Comparison of ENCODE assay signal across 9 cellular contexts in the genomic region with DNA sequence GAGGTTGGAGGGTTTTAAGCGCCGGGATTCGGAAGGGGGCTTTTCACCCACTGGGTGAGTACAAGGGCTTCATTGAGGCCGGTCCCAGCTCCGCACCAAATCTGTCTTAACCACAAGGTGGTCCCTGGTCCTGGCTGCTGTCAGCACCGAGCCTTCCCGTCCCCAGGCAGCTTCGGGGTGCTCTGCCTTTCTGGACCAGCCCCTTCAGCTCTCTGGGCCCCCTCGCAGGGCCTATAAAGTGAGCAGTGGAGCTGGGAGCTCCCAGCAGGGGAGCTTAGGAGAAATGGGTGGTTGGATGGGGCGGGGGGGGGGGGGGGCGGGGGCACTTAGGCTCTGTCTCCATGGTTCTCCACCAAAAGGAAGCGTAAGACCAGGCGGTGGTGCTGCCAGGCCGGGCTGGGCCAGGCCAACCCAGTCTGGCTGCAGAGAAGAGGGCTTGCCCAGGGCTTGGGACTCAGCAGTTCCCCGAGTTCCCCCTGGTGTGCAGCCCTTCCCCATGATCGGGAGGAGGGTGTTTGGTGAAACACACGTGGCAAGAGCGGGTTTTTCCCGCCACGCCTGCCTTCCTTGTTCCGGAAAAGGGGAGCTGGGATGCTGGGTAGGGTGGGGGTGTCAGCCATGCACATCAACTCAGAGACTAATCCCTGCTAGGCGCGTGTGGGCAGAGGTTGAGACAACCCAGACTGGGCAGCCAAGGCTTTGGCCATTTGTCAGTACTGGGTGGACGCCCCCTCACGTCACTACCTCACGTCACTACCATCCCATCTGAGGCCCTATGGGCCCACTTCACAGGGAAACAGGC. TPM values are rescaled to one million over a fixed set of nuclear protein-coding genes. Genes with fewer than 3 reads are reported as not detected.
DNase-seq lines count a peak whose midpoint lies in the region; ATAC-seq and TF ChIP-seq lines count a peak whose summit lies in the region.
"Had no signal": no experiment of that assay in that cellular context is flagged by ENCODE, and none has a peak within 500 bp of the region (broad histone marks: within the 10 kb centered on the region; RNA-seq: fewer than 3 reads in every experiment).

No MANE protein-coding gene starts in this region.

- no peak overlapping the region for H3K4me2 ChIP-seq in OCI-LY7 (ENCODE audit: low read length)

- peak overlapping the region; percentile 67 for H3K27ac Mint-ChIP-seq in activated CD8-positive, alpha-beta T cell treated with anti-CD3 and anti-CD28 coated beads for 36 hours
- H3K27ac Mint-ChIP-seq in activated CD8-positive, alpha-beta T cell treated with anti-CD3 and anti-CD28 coated beads, Interleukin-2, amount 10 ng/mL, durations not matched to agents 7 days and 5 days, result no peak overlapping the region
- no peak overlapping the region for H3K27ac Mint-ChIP-seq in MCF 10A (ENCODE audit: low read depth, unreplicated experiment)

- no peaks in the 10 kb centered on the region for H3K9me3 Mint-ChIP-seq in activated CD8-positive, alpha-beta T cell treated with anti-CD3 and anti-CD28 coated beads for 36 hours
- H3K9me3 Mint-ChIP-seq in activated CD8-positive, alpha-beta T cell treated with anti-CD3 and anti-CD28 coated beads, Interleukin-2, amount 10 ng/mL, durations not matched to agents 7 days and 5 days (ENCODE audit: insufficient read depth), result no peaks in the 10 kb centered on the region
- no peaks in the 10 kb centered on the region for H3K9me3 Mint-ChIP-seq in MCF 10A (ENCODE audit: unreplicated experiment)

- no peaks in the 10 kb centered on the region for H3K79me2 ChIP-seq in OCI-LY7 (ENCODE audit: insufficient read depth, low read depth, low read length)

- WGBS in transverse colon (ENCODE audit: low coverage in 1 of 2), 2 donors, result 13 to 29% methylated on average over 3 to 22 of the region's 26 CpGs

- ATAC-seq in activated CD8-positive, alpha-beta T cell treated with anti-CD3 and anti-CD28 coated beads for 36 hours, result peak; percentile 49
- ATAC-seq in activated CD8-positive, alpha-beta T cell treated with anti-CD3 and anti-CD28 coated beads, Interleukin-2, amount 10 ng/mL, durations not matched to agents 7 days and 5 days, result no peak
- ATAC-seq in lower lobe of right lung (no peak), left lung (no peak)

- peaks cover 31% of the 10 kb centered on the region for H3K27me3 Mint-ChIP-seq in activated CD8-positive, alpha-beta T cell treated with anti-CD3 and anti-CD28 coated beads for 36 hours
- peaks cover 36% of the 10 kb centered on the region for H3K27me3 Mint-ChIP-seq in activated CD8-positive, alpha-beta T cell treated with anti-CD3 and anti-CD28 coated beads, Interleukin-2, amount 10 ng/mL, durations not matched to agents 7 days and 5 days (ENCODE audit: low read depth)
- peaks cover 25% of the 10 kb centered on the region for H3K27me3 Mint-ChIP-seq in MCF 10A (ENCODE audit: insufficient read depth, unreplicated experiment)

- no peaks in the 10 kb centered on the region for H3K36me3 Mint-ChIP-seq in activated CD8-positive, alpha-beta T cell treated with anti-CD3 and anti-CD28 coated beads for 36 hours (ENCODE audit: low read depth)
- H3K36me3 Mint-ChIP-seq in activated CD8-positive, alpha-beta T cell treated with anti-CD3 and anti-CD28 coated beads, Interleukin-2, amount 10 ng/mL, durations not matched to agents 7 days and 5 days (ENCODE audit: low read depth), result no peaks in the 10 kb centered on the region
- no peaks in the 10 kb centered on the region for H3K36me3 Mint-ChIP-seq in MCF 10A (ENCODE audit: insufficient read depth, unreplicated experiment)

- H3K9me2 ChIP-seq in OCI-LY7 (ENCODE audit: insufficient read depth, low read length), result no peaks in the 10 kb centered on the region

- peak overlapping the region; percentile 56 for H3K4me3 Mint-ChIP-seq in activated CD8-positive, alpha-beta T cell treated with anti-CD3 and anti-CD28 coated beads for 36 hours
- no peak overlapping the region for H3K4me3 Mint-ChIP-seq in activated CD8-positive, alpha-beta T cell treated with anti-CD3 and anti-CD28 coated beads, Interleukin-2, amount 10 ng/mL, durations not matched to agents 7 days and 5 days
- H3K4me3 Mint-ChIP-seq in MCF 10A (ENCODE audit: unreplicated experiment), result peak overlapping the region; percentile 52

- H3K4me1 Mint-ChIP-seq in activated CD8-positive, alpha-beta T cell treated with anti-CD3 and anti-CD28 coated beads for 36 hours (ENCODE audit: low read depth), result peaks cover 5% of the 10 kb centered on the region
- H3K4me1 Mint-ChIP-seq in activated CD8-positive, alpha-beta T cell treated with anti-CD3 and anti-CD28 coated beads, Interleukin-2, amount 10 ng/mL, durations not matched to agents 7 days and 5 days (ENCODE audit: low read depth), result peaks cover 9% of the 10 kb centered on the region
- no peaks in the 10 kb centered on the region for H3K4me1 Mint-ChIP-seq in MCF 10A (ENCODE audit: insufficient read depth, unreplicated experiment)

- H3K4me3 ChIP-seq in lower lobe of right lung (peak overlapping the region; percentile 45), transverse colon (peak overlapping the region in 3 of 4 donors; percentile 19 to 42 (median 29)), OCI-LY7 (ENCODE audit: low read depth, low read length, poor library complexity, severe bottlenecking) (no peak overlapping the region), left lung (peak overlapping the region in 1 of 2 donors; percentile 23)
- no peak overlapping the region for H3K4me3 ChIP-seq in effector memory CD4-positive, alpha-beta T cell (ENCODE audit: insufficient read depth, low read depth, low read length, poor library complexity, severe bottlenecking)

- BruUV-seq in MCF 10A (replicated peaks; lab: Mats Ljungman, UMichigan), result no TSS peak
- no TSS peak for BruUV-seq in OCI-LY7 (replicated peaks; lab: Mats Ljungman, UMichigan)

- no peaks in the 10 kb centered on the region for H3K36me3 ChIP-seq in lower lobe of right lung
- H3K36me3 ChIP-seq in transverse colon, result no peaks in the 10 kb centered on the region
- no peaks in the 10 kb centered on the region for H3K36me3 ChIP-seq in effector memory CD4-positive, alpha-beta T cell (ENCODE audit: control insufficient read depth, insufficient read depth, low read length)
- H3K36me3 ChIP-seq in OCI-LY7 (ENCODE audit: insufficient read depth, low read length), result no peaks in the 10 kb centered on the region
- no peaks in the 10 kb centered on the region for H3K36me3 ChIP-seq in left lung

- in situ Hi-C loops in transverse colon (cut with MboI; ENCODE audit: low pct_ligation_motif_present in 1 of 4, low pct_unique_long_range_greater_than_20kb in 1 of 4, low sequenced_read_pairs in 3 of 4), result no loop called here

- H3K4me1 ChIP-seq in lower lobe of right lung (peaks cover 28% of the 10 kb centered on the region), transverse colon (peaks cover 5 to 30% (median 18%) of the 10 kb centered on the region in 4 donors), OCI-LY7 (ENCODE audit: insufficient read depth, low read length, poor library complexity, severe bottlenecking) (no peaks in the 10 kb centered on the region), left lung (peaks cover 8 to 19% of the 10 kb centered on the region in 2 donors)
- H3K4me1 ChIP-seq in effector memory CD4-positive, alpha-beta T cell (ENCODE audit: control insufficient read depth, insufficient read depth, low read length, poor library complexity, severe bottlenecking), result peaks cover 5% of the 10 kb centered on the region

- peak; percentile 13 for DNase-seq in activated CD8-positive, alpha-beta T cell treated with anti-CD3 and anti-CD28 coated beads for 36 hours
- no peak for DNase-seq in activated CD8-positive, alpha-beta T cell treated with anti-CD3 and anti-CD28 coated beads, Interleukin-2, amount 10 ng/mL, durations not matched to agents 7 days and 5 days
- DNase-seq in MCF 10A (ENCODE audit: unreplicated experiment) (no peak), lower lobe of right lung (no peak), transverse colon (peak; percentile 11), OCI-LY7 (ENCODE audit: low spot score) (no peak), left lung (no peak)
- DNase-seq in effector memory CD4-positive, alpha-beta T cell, result no peak

- TF ChIP-seq POLR2A in transverse colon (IDR thresholded peaks at IDR 0.05), result no peak

- CTCF ChIA-PET in activated CD8-positive, alpha-beta T cell treated with anti-CD3 and anti-CD28 coated beads for 36 hours (lab: Charles Lee), result interaction anchor here (1.0 to 3.6 kb wide), 4 partner anchors 16 to 559 kb away, joined by 3 to 17 read pairs (median 9); no protein-coding TSS in a partner anchor
- CTCF ChIA-PET in activated CD8-positive, alpha-beta T cell treated with anti-CD3 and anti-CD28 coated beads, Interleukin-2, amount 10 ng/mL, durations not matched to agents 7 days and 5 days (lab: Charles Lee), result interaction anchor here (1.0 kb wide), 1 partner anchor 39 kb away, joined by 3 read pairs; no protein-coding TSS in a partner anchor
- CTCF ChIA-PET in MCF 10A (lab: Yijun Ruan, JAX), result interaction anchor here (0.6 to 1.2 kb wide), 2 partner anchors 22 to 39 kb away, joined by 3 to 4 read pairs; no protein-coding TSS in a partner anchor
- CTCF ChIA-PET in OCI-LY7 (lab: Charles Lee; ENCODE audit: unreplicated experiment), result no interaction called here

- H3K27ac ChIP-seq in lower lobe of right lung (peak overlapping the region; percentile 65), transverse colon (peak overlapping the region in 3 of 4 donors; percentile 21 to 52 (median 43)), OCI-LY7 (ENCODE audit: low read depth, low read length, poor library complexity, severe bottlenecking) (no peak overlapping the region), left lung (no peak overlapping the region)
- no peak overlapping the region for H3K27ac ChIP-seq in effector memory CD4-positive, alpha-beta T cell (ENCODE audit: insufficient read depth, low read length, poor library complexity, severe bottlenecking)

- no peak for TF ChIP-seq CTCF in activated CD8-positive, alpha-beta T cell treated with anti-CD3 and anti-CD28 coated beads for 36 hours (IDR thresholded peaks at IDR 0.05)
- TF ChIP-seq CTCF in MCF 10A (IDR thresholded peaks at IDR 0.05; ENCODE audit: unreplicated experiment), result no peak
- TF ChIP-seq CTCF in lower lobe of right lung (IDR thresholded peaks at IDR 0.05), result no peak
- TF ChIP-seq CTCF in transverse colon (IDR thresholded peaks at IDR 0.05), result no peak
- TF ChIP-seq CTCF in OCI-LY7 (conservative IDR thresholded peaks at IDR 0.05; ENCODE audit: low read length), result no peak
- no peak for TF ChIP-seq CTCF in left lung (IDR thresholded peaks at IDR 0.05)

- intact Hi-C loops in activated CD8-positive, alpha-beta T cell treated with anti-CD3 and anti-CD28 coated beads for 36 hours (cut with micrococcal nuclease), result no loop called here
- intact Hi-C loops in MCF 10A (cut with micrococcal nuclease), result no loop called here
- intact Hi-C loops in lower lobe of right lung (cut with DNase I), result no loop called here
- intact Hi-C loops in transverse colon (cut with DNase I; ENCODE audit: low total_unique reads), result no loop called here
- intact Hi-C loops in OCI-LY7 (cut with micrococcal nuclease; ENCODE audit: unreplicated experiment), result no loop called here
- intact Hi-C loops in left lung (cut with DNase I), result no loop called here

- POLR2A ChIA-PET in activated CD8-positive, alpha-beta T cell treated with anti-CD3 and anti-CD28 coated beads for 36 hours (lab: Charles Lee), result interaction anchor here (0.9 to 2.0 kb wide), 6 partner anchors 14 to 132 kb away, joined by 3 to 6 read pairs (median 4); no protein-coding TSS in a partner anchor
- POLR2A ChIA-PET in activated CD8-positive, alpha-beta T cell treated with anti-CD3 and anti-CD28 coated beads, Interleukin-2, amount 10 ng/mL, durations not matched to agents 7 days and 5 days (lab: Charles Lee), result interaction anchor here (0.6 kb wide), 1 partner anchor 73 kb away, joined by 3 read pairs; no protein-coding TSS in a partner anchor
- POLR2A ChIA-PET in MCF 10A (lab: Yijun Ruan, JAX) (interaction anchor here (0.7 kb wide), 1 partner anchor 24 kb away, joined by 3 read pairs; no protein-coding TSS in a partner anchor), OCI-LY7 (lab: Charles Lee) (interaction anchor here (0.6 kb wide), 2 partner anchors 88 to 96 kb away, joined by 3 to 5 read pairs; no protein-coding TSS in a partner anchor)

- H3K9me3 ChIP-seq in lower lobe of right lung, result no peaks in the 10 kb centered on the region
- H3K9me3 ChIP-seq in transverse colon, result no peaks in the 10 kb centered on the region
- no peaks in the 10 kb centered on the region for H3K9me3 ChIP-seq in effector memory CD4-positive, alpha-beta T cell (ENCODE audit: control insufficient read depth, low read length)
- H3K9me3 ChIP-seq in OCI-LY7 (ENCODE audit: low read length), result no peaks in the 10 kb centered on the region
- H3K9me3 ChIP-seq in left lung, result no peaks in the 10 kb centered on the region

- H4K20me1 ChIP-seq in OCI-LY7 (ENCODE audit: insufficient read depth, low read length), result no peaks in the 10 kb centered on the region

- no peak overlapping the region for H2AFZ ChIP-seq in OCI-LY7 (ENCODE audit: low read length)

- H3K27me3 ChIP-seq in lower lobe of right lung (ENCODE audit: low read depth), result peaks cover 30% of the 10 kb centered on the region
- peaks cover 48% of the 10 kb centered on the region for H3K27me3 ChIP-seq in transverse colon
- H3K27me3 ChIP-seq in effector memory CD4-positive, alpha-beta T cell (replicated peaks; ENCODE audit: control insufficient read depth, insufficient read depth, low read length, poor library complexity, severe bottlenecking), result peaks cover 19% of the 10 kb centered on the region
- peaks cover 4 to 75% of the 10 kb centered on the region in 2 donors for H3K27me3 ChIP-seq in left lung

- no peak for TF ChIP-seq EP300 in transverse colon (IDR thresholded peaks at IDR 0.05; ENCODE audit: low read depth)

RNA-seq across cellular contexts. Expression of a gene that starts 32.7 kb away (rescaled TPM):
- 1 to 10 TPM in 1 of 2 experiments, under 1 TPM in 1; 0.85 to 1.2 TPM for total RNA-seq in activated CD8-positive, alpha-beta T cell treated with anti-CD3 and anti-CD28 coated beads for 36 hours
- total RNA-seq in activated CD8-positive, alpha-beta T cell treated with anti-CD3 and anti-CD28 coated beads, Interleukin-2, amount 10 ng/mL, durations not matched to agents 7 days and 5 days, result under 1 TPM in 1 of 2 experiments, not detected in 1; 0.21 TPM
- total RNA-seq in MCF 10A (2022) (not detected in 2 replicates), lower lobe of right lung (2.5 TPM), transverse colon (under 1 TPM in 1 of 4 donors, not detected in 3; 0.41 TPM), OCI-LY7 (2022) (not detected in 2 replicates), left lung (1 to 10 TPM; 1.7 to 5.6 TPM)
- not detected in 2 replicates for total RNA-seq in OCI-LY7 (2014; rRNA removed; shearing (Covaris generic))
- total RNA-seq: myocyte had no signal

RNA-seq across cellular contexts. Expression of a gene that starts 54.7 kb away (rescaled TPM):
- under 1 TPM; 0.20 to 0.56 TPM for total RNA-seq in activated CD8-positive, alpha-beta T cell treated with anti-CD3 and anti-CD28 coated beads for 36 hours
- not detected for total RNA-seq in activated CD8-positive, alpha-beta T cell treated with anti-CD3 and anti-CD28 coated beads, Interleukin-2, amount 10 ng/mL, durations not matched to agents 7 days and 5 days
- total RNA-seq in MCF 10A (2022), result 74.0 and 96.6 TPM in 2 replicates
- total RNA-seq in lower lobe of right lung, result 3.9 TPM
- total RNA-seq in transverse colon, result 10 to 100 TPM in 1 of 4 donors, 1 to 10 TPM in 1, under 1 TPM in 2; 0.75 to 11.0 (median 2.2) TPM
- not detected in 2 replicates for total RNA-seq in OCI-LY7 (2014; rRNA removed; shearing (Covaris generic))
- not detected in 2 replicates for total RNA-seq in OCI-LY7 (2022)
- total RNA-seq in left lung, result 1 to 10 TPM; 3.2 to 9.8 TPM
- total RNA-seq: myocyte had no signal

RNA-seq across cellular contexts. Expression of a gene that starts 56.2 kb away (rescaled TPM):
- 10 to 100 TPM; 16.6 TPM for total RNA-seq in activated CD8-positive, alpha-beta T cell treated with anti-CD3 and anti-CD28 coated beads for 36 hours
- total RNA-seq in activated CD8-positive, alpha-beta T cell treated with anti-CD3 and anti-CD28 coated beads, Interleukin-2, amount 10 ng/mL, durations not matched to agents 7 days and 5 days, result 10 to 100 TPM; 25.4 to 27.7 TPM
- total RNA-seq in MCF 10A (2022) (14.4 TPM in 2 replicates), lower lobe of right lung (14.6 TPM), transverse colon (10 to 100 TPM; 21.8 to 54.2 (median 29.6) TPM), OCI-LY7 (2022) (18.9 and 19.0 TPM in 2 replicates), left lung (10 to 100 TPM; 15.8 to 18.0 TPM)
- 17.5 and 21.4 TPM in 2 replicates for total RNA-seq in OCI-LY7 (2014; rRNA removed; shearing (Covaris generic))

Comparison
In these comparisons a context has a peak if more than half of its experiments do, and no peak if none do; other contexts are left out.
1. DNase-seq: peak in activated CD8-positive, alpha-beta T cell treated with anti-CD3 and anti-CD28 coated beads for 36 hours (single experiment) and transverse colon (single experiment); none in activated CD8-positive, alpha-beta T cell treated with anti-CD3 and anti-CD28 coated beads, Interleukin-2, amount 10 ng/mL, durations not matched to agents 7 days and 5 days (single experiment), MCF 10A (single experiment), lower lobe of right lung (single experiment), effector memory CD4-positive, alpha-beta T cell (0 of 3), OCI-LY7 (single experiment) and left lung (0 of 2).
2. H3K27ac ChIP-seq: peak in lower lobe of right lung (single experiment) and transverse colon (3 of 4); none in effector memory CD4-positive, alpha-beta T cell (single experiment), OCI-LY7 (single experiment) and left lung (0 of 2).
3. H3K4me3 ChIP-seq: peak in lower lobe of right lung (single experiment) and transverse colon (3 of 4); none in effector memory CD4-positive, alpha-beta T cell (single experiment) and OCI-LY7 (single experiment).